8 cellular contexts compared by ENCODE assay signal in the genomic region with DNA sequence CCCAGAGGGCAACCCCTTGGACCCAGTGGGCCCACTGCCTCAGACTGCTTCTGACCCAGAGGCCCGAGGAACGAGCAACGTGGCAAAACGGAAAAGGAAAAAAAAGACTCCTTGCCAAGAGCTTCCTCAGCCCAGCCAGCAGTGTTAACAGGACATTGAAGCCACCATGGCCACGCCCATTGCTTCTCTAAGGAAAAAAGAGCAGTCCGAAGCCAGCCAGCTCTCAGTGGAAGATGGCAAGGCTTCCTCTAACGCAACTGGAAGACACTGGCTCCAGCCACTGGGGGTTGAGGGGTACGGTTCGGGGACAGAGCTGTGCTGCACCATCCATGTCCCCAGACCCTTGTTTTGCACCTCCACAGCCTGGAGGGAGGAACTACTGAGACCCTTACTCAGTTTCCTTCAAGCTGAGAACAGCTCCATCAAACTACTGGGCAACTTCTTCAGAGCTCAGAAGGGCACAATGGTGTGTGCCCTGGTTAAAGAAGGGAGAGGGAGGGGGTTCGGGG. TPM values are rescaled to one million over a fixed set of nuclear protein-coding genes. Genes with fewer than 3 reads are reported as not detected.
A peak's percentile ranks its signal among the peaks of the same experiment; 100 is the strongest.
DNase-seq lines count a peak whose midpoint lies in the region; ATAC-seq and TF ChIP-seq lines count a peak whose summit lies in the region.

No MANE protein-coding gene starts in this region.

- peaks cover 67% of the 10 kb centered on the region for H3K4me1 ChIP-seq in SJCRH30

- H3K27ac Mint-ChIP-seq in activated CD4-positive, alpha-beta T cell treated with anti-CD3 and anti-CD28 coated beads, Interleukin-2, amount 10 ng/mL, durations not matched to agents 7 days and 5 days, result peak overlapping the region; percentile 94
- H3K27ac Mint-ChIP-seq in stimulated activated effector memory CD8-positive, alpha-beta T cell treated with anti-CD3 and anti-CD28 coated beads, Interleukin-12 subunit alpha, Interleukin-12 subunit beta, amount 100 ng/mL, for 72 hours, result peak overlapping the region; percentile 98

- no peaks in the 10 kb centered on the region for H3K9me3 ChIP-seq in SJCRH30 (replicated peaks)

- H3K4me3 ChIP-seq in SJCRH30 (no peak overlapping the region), fibroblast of villous mesenchyme (ENCODE audit: low read depth, low read length) (no peak overlapping the region)

- no peak for DNase-seq in activated CD4-positive, alpha-beta T cell treated with anti-CD3 and anti-CD28 coated beads, Interleukin-2, amount 10 ng/mL, durations not matched to agents 7 days and 5 days
- no peak for DNase-seq in activated CD4-positive, alpha-beta T cell treated with anti-CD3 and anti-CD28 coated beads, Interleukin-2, amount 50 U/mL, for 1 hour
- DNase-seq in SJCRH30 (no peak), fibroblast of villous mesenchyme (ENCODE audit: low read depth) (peak; percentile 52), hippocampal formation (lab: John Stamatoyannopoulos, UW) (no peak)
- DNase-seq in stimulated activated effector memory CD8-positive, alpha-beta T cell treated with anti-CD3 and anti-CD28 coated beads, Interleukin-12 subunit alpha, Interleukin-12 subunit beta, amount 100 ng/mL, for 72 hours (ENCODE audit: low spot score in 2 of 2), result no peak
- no peak for DNase-seq in activated CD4-positive, CD25-positive, alpha-beta regulatory T cell treated with anti-CD3 and anti-CD28 coated beads, Interleukin-2, amount 50 U/mL, for 72 hours

- H3K4me3 Mint-ChIP-seq in activated CD4-positive, alpha-beta T cell treated with anti-CD3 and anti-CD28 coated beads, Interleukin-2, amount 10 ng/mL, durations not matched to agents 7 days and 5 days, result peak overlapping the region; percentile 48
- H3K4me3 Mint-ChIP-seq in stimulated activated effector memory CD8-positive, alpha-beta T cell treated with anti-CD3 and anti-CD28 coated beads, Interleukin-12 subunit alpha, Interleukin-12 subunit beta, amount 100 ng/mL, for 72 hours, result peak overlapping the region; percentile 74

- ATAC-seq in stimulated activated effector memory CD8-positive, alpha-beta T cell treated with anti-CD3 and anti-CD28 coated beads, Interleukin-12 subunit alpha, Interleukin-12 subunit beta, amount 100 ng/mL, for 72 hours, result no peak
- no peak for ATAC-seq in HG03378 (IDR thresholded peaks at IDR 0.05; ENCODE audit: unreplicated experiment)

- H3K27ac ChIP-seq in SJCRH30, result peak overlapping the region; percentile 95

- H3K9me3 Mint-ChIP-seq in activated CD4-positive, alpha-beta T cell treated with anti-CD3 and anti-CD28 coated beads, Interleukin-2, amount 10 ng/mL, durations not matched to agents 7 days and 5 days, result no peaks in the 10 kb centered on the region
- H3K9me3 Mint-ChIP-seq in stimulated activated effector memory CD8-positive, alpha-beta T cell treated with anti-CD3 and anti-CD28 coated beads, Interleukin-12 subunit alpha, Interleukin-12 subunit beta, amount 100 ng/mL, for 72 hours, result no peaks in the 10 kb centered on the region

- no peaks in the 10 kb centered on the region for H3K36me3 ChIP-seq in SJCRH30

- POLR2A ChIA-PET in activated CD4-positive, alpha-beta T cell treated with anti-CD3 and anti-CD28 coated beads, Interleukin-2, amount 10 ng/mL, durations not matched to agents 7 days and 5 days (lab: Charles Lee), result no interaction called here

- no peaks in the 10 kb centered on the region for H3K27me3 ChIP-seq in SJCRH30

- TF ChIP-seq CTCF in fibroblast of villous mesenchyme (IDR thresholded peaks at IDR 0.05; ENCODE audit: insufficient read depth, low read depth, low read length), result no peak

- peaks cover 94% of the 10 kb centered on the region for H3K4me1 Mint-ChIP-seq in activated CD4-positive, alpha-beta T cell treated with anti-CD3 and anti-CD28 coated beads, Interleukin-2, amount 10 ng/mL, durations not matched to agents 7 days and 5 days
- H3K4me1 Mint-ChIP-seq in stimulated activated effector memory CD8-positive, alpha-beta T cell treated with anti-CD3 and anti-CD28 coated beads, Interleukin-12 subunit alpha, Interleukin-12 subunit beta, amount 100 ng/mL, for 72 hours, result peaks cover 64% of the 10 kb centered on the region

- peaks cover 23% of the 10 kb centered on the region for H3K36me3 Mint-ChIP-seq in activated CD4-positive, alpha-beta T cell treated with anti-CD3 and anti-CD28 coated beads, Interleukin-2, amount 10 ng/mL, durations not matched to agents 7 days and 5 days (ENCODE audit: low read depth)
- H3K36me3 Mint-ChIP-seq in stimulated activated effector memory CD8-positive, alpha-beta T cell treated with anti-CD3 and anti-CD28 coated beads, Interleukin-12 subunit alpha, Interleukin-12 subunit beta, amount 100 ng/mL, for 72 hours, result peaks cover 23% of the 10 kb centered on the region

- no peaks in the 10 kb centered on the region for H3K27me3 Mint-ChIP-seq in activated CD4-positive, alpha-beta T cell treated with anti-CD3 and anti-CD28 coated beads, Interleukin-2, amount 10 ng/mL, durations not matched to agents 7 days and 5 days

- CTCF ChIA-PET in activated CD4-positive, alpha-beta T cell treated with anti-CD3 and anti-CD28 coated beads, Interleukin-2, amount 10 ng/mL, durations not matched to agents 7 days and 5 days (lab: Charles Lee), result interaction anchor here (0.9 to 23.5 kb wide), 4 partner anchors 12 to 62 kb away, joined by 3 to 305 read pairs (median 5); a partner anchor contains a TSS

RNA-seq across cellular contexts. Expression of a gene that starts 10.7 kb away (rescaled TPM):
- total RNA-seq in activated CD4-positive, alpha-beta T cell treated with anti-CD3 and anti-CD28 coated beads, Interleukin-2, amount 10 ng/mL, durations not matched to agents 7 days and 5 days, result 1 to 10 TPM; 8.5 to 8.6 TPM
- total RNA-seq in SJCRH30 (2014; rRNA removed; shearing (Covaris generic)), result 6.5 and 6.7 TPM in 2 replicates
- total RNA-seq in fibroblast of villous mesenchyme, result 0.86 and 10.0 TPM in 2 replicates

RNA-seq across cellular contexts. Expression of a gene that starts 59.0 kb away (rescaled TPM):
- 100 to 1,000 TPM; 145 to 150 TPM for total RNA-seq in activated CD4-positive, alpha-beta T cell treated with anti-CD3 and anti-CD28 coated beads, Interleukin-2, amount 10 ng/mL, durations not matched to agents 7 days and 5 days
- 406 and 411 TPM in 2 replicates for total RNA-seq in SJCRH30 (2014; rRNA removed; shearing (Covaris generic))
- 93.3 and 96.6 TPM in 2 replicates for total RNA-seq in fibroblast of villous mesenchyme
